16 cellular contexts compared by ENCODE assay signal in the genomic region with DNA sequence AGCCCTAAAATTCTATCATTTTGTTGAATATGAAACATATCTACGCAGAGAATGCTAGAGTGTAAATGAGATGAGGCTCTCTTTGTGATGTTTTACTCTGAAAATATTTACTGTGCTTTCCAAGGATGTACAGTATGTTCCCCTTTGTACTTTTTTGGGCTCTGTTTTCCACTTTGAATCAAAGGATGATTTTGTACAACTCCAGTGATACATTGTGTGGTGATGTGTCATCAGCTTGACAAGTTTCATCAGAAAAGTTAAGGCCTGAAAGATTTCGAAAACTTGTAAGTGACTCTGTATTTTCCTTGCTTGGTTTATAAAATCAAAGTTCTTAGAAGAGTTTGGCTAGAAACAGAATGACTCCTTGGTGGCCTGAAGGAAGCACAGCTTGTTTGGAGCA.
DNase-seq lines count a peak whose midpoint lies in the region; ATAC-seq and TF ChIP-seq lines count a peak whose summit lies in the region.
"Had no signal": no experiment of that assay in that cellular context is flagged by ENCODE, and none has a peak within 500 bp of the region (broad histone marks: within the 10 kb centered on the region; RNA-seq: fewer than 3 reads in every experiment).

No MANE protein-coding gene starts in this region.

- H3K36me3 ChIP-seq in mammary epithelial cell (ENCODE audit: insufficient read depth, low read length) (no peaks in the 10 kb centered on the region), aorta (ENCODE audit: control insufficient read depth in 1 of 2, insufficient read depth in 2 of 2, low read length in 1 of 2) (peaks cover 0 to 2% of the 10 kb centered on the region in 2 donors)
- no peaks in the 10 kb centered on the region for H3K36me3 ChIP-seq in naive thymus-derived CD4-positive, alpha-beta T cell (ENCODE audit: control insufficient read depth in 2 of 3, insufficient read depth in 3 of 3, low read length in 3 of 3)

- peaks cover 25% of the 10 kb centered on the region for H3K4me1 ChIP-seq in mammary epithelial cell (ENCODE audit: insufficient read depth, low read length)
- H3K4me1 ChIP-seq in aorta (ENCODE audit: control insufficient read depth in 1 of 2, insufficient read depth in 2 of 2, low read length in 2 of 2): peaks cover 4 to 12% of the 10 kb centered on the region in 2 donors
- no peaks in the 10 kb centered on the region for H3K4me1 ChIP-seq in naive thymus-derived CD4-positive, alpha-beta T cell (ENCODE audit: control insufficient read depth in 2 of 2, insufficient read depth in 2 of 2, low read length in 2 of 2)

- H2AFZ ChIP-seq in mammary epithelial cell (ENCODE audit: low read depth, low read length): peak overlapping the region; percentile 52

- no peaks in the 10 kb centered on the region for H3K9me3 ChIP-seq in mammary epithelial cell (replicated peaks; ENCODE audit: insufficient read depth, low read length)
- no peaks in the 10 kb centered on the region for H3K9me3 ChIP-seq in aorta (ENCODE audit: control insufficient read depth, low read length)
- no peaks in the 10 kb centered on the region for H3K9me3 ChIP-seq in naive thymus-derived CD4-positive, alpha-beta T cell (ENCODE audit: control insufficient read depth in 2 of 3, low read length in 3 of 3)
- H3K9me3 ChIP-seq: left ventricle myocardium inferior had no signal

- dilution Hi-C loops in mammary epithelial cell (cut with HindIII; ENCODE audit: low sequenced_read_pairs): no loop called here

- no peaks in the 10 kb centered on the region for H3K27me3 Mint-ChIP-seq in stimulated activated naive CD8-positive, alpha-beta T cell treated with anti-CD3 and anti-CD28 coated beads, Interleukin-15, amount 100 ng/mL, for 72 hours
- no peaks in the 10 kb centered on the region for H3K27me3 Mint-ChIP-seq in activated CD8-positive, alpha-beta memory T cell treated with anti-CD3 and anti-CD28 coated beads, Interleukin-2, amount 10 ng/mL, durations not matched to agents 7 days and 5 days
- H3K27me3 Mint-ChIP-seq in naive thymus-derived CD4-positive, alpha-beta T cell: peaks cover 0 to 9% (median 4%) of the 10 kb centered on the region in 5 donors

- CTCF ChIA-PET in mammary epithelial cell (lab: Charles Lee; ENCODE audit: low non-redundant PET): no interaction called here
- CTCF ChIA-PET in activated CD8-positive, alpha-beta memory T cell treated with anti-CD3 and anti-CD28 coated beads, Interleukin-2, amount 10 ng/mL, durations not matched to agents 7 days and 5 days (lab: Charles Lee): no interaction called here
- CTCF ChIA-PET in naive thymus-derived CD4-positive, alpha-beta T cell (lab: Charles Lee): no interaction called here

- peak overlapping the region; percentile 91 for H3K27ac ChIP-seq in mammary epithelial cell (ENCODE audit: insufficient read depth, low read depth, low read length)
- H3K27ac ChIP-seq in aorta (ENCODE audit: low read depth in 1 of 2, low read length in 2 of 2): peak overlapping the region; percentile 8 to 38
- no peak overlapping the region for H3K27ac ChIP-seq in naive thymus-derived CD4-positive, alpha-beta T cell (ENCODE audit: low read depth, low read length)
- H3K27ac ChIP-seq: left ventricle myocardium inferior had no signal

- no peak for TF ChIP-seq CTCF in mammary epithelial cell (conservative IDR thresholded peaks at IDR 0.05 in 1 of 2, IDR thresholded peaks at IDR 0.05 in 1 of 2; ENCODE audit: extremely low read depth in 1 of 2, insufficient read depth in 1 of 2, low read depth in 1 of 2, low read length in 2 of 2)

- H3K79me2 ChIP-seq in mammary epithelial cell (ENCODE audit: insufficient read depth, low read length): no peaks in the 10 kb centered on the region

- POLR2A ChIA-PET in naive thymus-derived CD4-positive, alpha-beta T cell (lab: Charles Lee): no interaction called here

- no peaks in the 10 kb centered on the region for H3K4me1 Mint-ChIP-seq in stimulated activated naive CD8-positive, alpha-beta T cell treated with anti-CD3 and anti-CD28 coated beads, Interleukin-15, amount 100 ng/mL, for 72 hours
- no peaks in the 10 kb centered on the region for H3K4me1 Mint-ChIP-seq in activated CD8-positive, alpha-beta memory T cell treated with anti-CD3 and anti-CD28 coated beads, Interleukin-2, amount 10 ng/mL, durations not matched to agents 7 days and 5 days
- H3K4me1 Mint-ChIP-seq in naive thymus-derived CD4-positive, alpha-beta T cell: no peaks in the 10 kb centered on the region

- no peaks in the 10 kb centered on the region for H3K9me3 Mint-ChIP-seq in stimulated activated naive CD8-positive, alpha-beta T cell treated with anti-CD3 and anti-CD28 coated beads, Interleukin-15, amount 100 ng/mL, for 72 hours
- H3K9me3 Mint-ChIP-seq in activated CD8-positive, alpha-beta memory T cell treated with anti-CD3 and anti-CD28 coated beads, Interleukin-2, amount 10 ng/mL, durations not matched to agents 7 days and 5 days (ENCODE audit: low read depth): no peaks in the 10 kb centered on the region
- H3K9me3 Mint-ChIP-seq in naive thymus-derived CD4-positive, alpha-beta T cell: peaks cover 0 to 4% (median 0%) of the 10 kb centered on the region in 11 donors
- H3K9me3 Mint-ChIP-seq: nephron had no signal

- H3K9ac ChIP-seq in mammary epithelial cell (ENCODE audit: insufficient read depth, low read length): peak overlapping the region; percentile 12

- no peaks in the 10 kb centered on the region for H3K27me3 ChIP-seq in mammary epithelial cell (ENCODE audit: insufficient read depth, low read length)
- H3K27me3 ChIP-seq in aorta (ENCODE audit: control insufficient read depth in 1 of 2, insufficient read depth in 2 of 2, low read length in 1 of 2): no peaks in the 10 kb centered on the region
- H3K27me3 ChIP-seq in naive thymus-derived CD4-positive, alpha-beta T cell (ENCODE audit: control insufficient read depth in 2 of 2, insufficient read depth in 2 of 2, low read length in 2 of 2): no peaks in the 10 kb centered on the region

- in situ Hi-C loops in mammary epithelial cell (cut with MboI; ENCODE audit: low sequenced_read_pairs in 2 of 2): no loop called here

- H3K4me3 ChIP-seq in mammary epithelial cell (replicated peaks in 1 of 3; ENCODE audit: insufficient read depth in 1 of 3, low read depth in 2 of 3, low read length in 3 of 3) (no peak overlapping the region), aorta (ENCODE audit: low read length in 2 of 2) (no peak overlapping the region)
- H3K4me3 ChIP-seq in naive thymus-derived CD4-positive, alpha-beta T cell (ENCODE audit: low read length): no peak overlapping the region
- H3K4me3 ChIP-seq: left ventricle myocardium inferior had no signal

- peak; percentile 65 for ATAC-seq in stimulated activated naive CD8-positive, alpha-beta T cell treated with anti-CD3 and anti-CD28 coated beads, Interleukin-15, Interleukin-2, amounts not matched to agents 100 U/mL and 50 U/mL, for 24 hours
- no peak for ATAC-seq in stimulated activated naive CD8-positive, alpha-beta T cell treated with anti-CD3 and anti-CD28 coated beads, Interleukin-15, amount 100 ng/mL, for 72 hours
- no peak for ATAC-seq in aorta (ENCODE audit: low FRiP score)
- ATAC-seq in GM18517 (IDR thresholded peaks at IDR 0.05; ENCODE audit: unreplicated experiment): no peak
- ATAC-seq in activated CD8-positive, alpha-beta memory T cell treated with anti-CD3 and anti-CD28 coated beads, Interleukin-2, amount 10 ng/mL, durations not matched to agents 7 days and 5 days: no peak
- no peak for ATAC-seq in naive thymus-derived CD4-positive, alpha-beta T cell

- no peak overlapping the region for H3K4me3 Mint-ChIP-seq in stimulated activated naive CD8-positive, alpha-beta T cell treated with anti-CD3 and anti-CD28 coated beads, Interleukin-15, amount 100 ng/mL, for 72 hours
- no peak overlapping the region for H3K4me3 Mint-ChIP-seq in activated CD8-positive, alpha-beta memory T cell treated with anti-CD3 and anti-CD28 coated beads, Interleukin-2, amount 10 ng/mL, durations not matched to agents 7 days and 5 days
- no peak overlapping the region for H3K4me3 Mint-ChIP-seq in naive thymus-derived CD4-positive, alpha-beta T cell
- H3K4me3 Mint-ChIP-seq: nephron had no signal

- H3K27ac Mint-ChIP-seq in stimulated activated naive CD8-positive, alpha-beta T cell treated with anti-CD3 and anti-CD28 coated beads, Interleukin-15, amount 100 ng/mL, for 72 hours: no peak overlapping the region
- H3K27ac Mint-ChIP-seq in activated CD8-positive, alpha-beta memory T cell treated with anti-CD3 and anti-CD28 coated beads, Interleukin-2, amount 10 ng/mL, durations not matched to agents 7 days and 5 days: no peak overlapping the region
- H3K27ac Mint-ChIP-seq in naive thymus-derived CD4-positive, alpha-beta T cell: no peak overlapping the region

- WGBS in mammary epithelial cell (ENCODE audit: low coverage, missing lambda C conversion rate): 21% methylated on average over 2 of the region's 2 CpGs
- 57 to 64% methylated on average over 2 of the region's 2 CpGs for WGBS in aorta, 2 donors

- no peaks in the 10 kb centered on the region for H3K36me3 Mint-ChIP-seq in activated CD8-positive, alpha-beta memory T cell treated with anti-CD3 and anti-CD28 coated beads, Interleukin-2, amount 10 ng/mL, durations not matched to agents 7 days and 5 days
- no peaks in the 10 kb centered on the region for H3K36me3 Mint-ChIP-seq in naive thymus-derived CD4-positive, alpha-beta T cell

- DNase-seq in stimulated activated naive CD8-positive, alpha-beta T cell treated with anti-CD3 and anti-CD28 coated beads, Interleukin-15, Interleukin-2, amounts not matched to agents 100 U/mL and 50 U/mL, for 24 hours: no peak
- DNase-seq in stimulated activated naive CD8-positive, alpha-beta T cell treated with anti-CD3 and anti-CD28 coated beads, Interleukin-15, amount 100 ng/mL, for 72 hours: no peak
- DNase-seq in mammary epithelial cell (peak; percentile 83), foreskin melanocyte (peak; percentile 45), aorta (no peak)
- DNase-seq in activated CD8-positive, alpha-beta memory T cell treated with anti-CD3 and anti-CD28 coated beads, Interleukin-2, amount 10 ng/mL, durations not matched to agents 7 days and 5 days: no peak
- no peak for DNase-seq in naive thymus-derived CD4-positive, alpha-beta T cell
- DNase-seq: activated naive CD4-positive, alpha-beta T cell treated with Interleukin-2 at 50 U/mL for 16 hours; central memory CD4-positive, alpha-beta T cell; hippocampal formation; left ventricle myocardium inferior; NCI-H2171; retina; stimulated activated CD4-positive, alpha-beta T cell treated with anti-CD3 and anti-CD28 coated beads, Interleukin-4, amount 100 ng/mL, for 24 hours had no signal

- intact Hi-C loops in mammary epithelial cell (cut with micrococcal nuclease) (loop anchor here (5.0 kb wide), 1 partner anchor 81 kb away; no protein-coding TSS in a partner anchor), aorta (cut with DNase I) (no loop called here)
- intact Hi-C loops in naive thymus-derived CD4-positive, alpha-beta T cell (cut with micrococcal nuclease): no loop called here

- BruUV-seq in mammary epithelial cell (replicated peaks; lab: Mats Ljungman, UMichigan): no TSS peak

- peak overlapping the region; percentile 47 for H3K4me2 ChIP-seq in mammary epithelial cell (ENCODE audit: insufficient read depth, low read depth, low read length)

- no peaks in the 10 kb centered on the region for H4K20me1 ChIP-seq in mammary epithelial cell (ENCODE audit: insufficient read depth, low read length)

Comparison
In these comparisons a context has a peak if more than half of its experiments do, and no peak if none do; other contexts are left out.
1. DNase-seq: peak in mammary epithelial cell (single experiment) and foreskin melanocyte (single experiment); none in stimulated activated naive CD8-positive, alpha-beta T cell treated with anti-CD3 and anti-CD28 coated beads, Interleukin-15, Interleukin-2, amounts not matched to agents 100 U/mL and 50 U/mL, for 24 hours (single experiment), stimulated activated naive CD8-positive, alpha-beta T cell treated with anti-CD3 and anti-CD28 coated beads, Interleukin-15, amount 100 ng/mL, for 72 hours (0 of 2), aorta (0 of 2), activated CD8-positive, alpha-beta memory T cell treated with anti-CD3 and anti-CD28 coated beads, Interleukin-2, amount 10 ng/mL, durations not matched to agents 7 days and 5 days (single experiment) and naive thymus-derived CD4-positive, alpha-beta T cell (0 of 9).